ENCODE assay signal across 11 cellular contexts in the genomic region with DNA sequence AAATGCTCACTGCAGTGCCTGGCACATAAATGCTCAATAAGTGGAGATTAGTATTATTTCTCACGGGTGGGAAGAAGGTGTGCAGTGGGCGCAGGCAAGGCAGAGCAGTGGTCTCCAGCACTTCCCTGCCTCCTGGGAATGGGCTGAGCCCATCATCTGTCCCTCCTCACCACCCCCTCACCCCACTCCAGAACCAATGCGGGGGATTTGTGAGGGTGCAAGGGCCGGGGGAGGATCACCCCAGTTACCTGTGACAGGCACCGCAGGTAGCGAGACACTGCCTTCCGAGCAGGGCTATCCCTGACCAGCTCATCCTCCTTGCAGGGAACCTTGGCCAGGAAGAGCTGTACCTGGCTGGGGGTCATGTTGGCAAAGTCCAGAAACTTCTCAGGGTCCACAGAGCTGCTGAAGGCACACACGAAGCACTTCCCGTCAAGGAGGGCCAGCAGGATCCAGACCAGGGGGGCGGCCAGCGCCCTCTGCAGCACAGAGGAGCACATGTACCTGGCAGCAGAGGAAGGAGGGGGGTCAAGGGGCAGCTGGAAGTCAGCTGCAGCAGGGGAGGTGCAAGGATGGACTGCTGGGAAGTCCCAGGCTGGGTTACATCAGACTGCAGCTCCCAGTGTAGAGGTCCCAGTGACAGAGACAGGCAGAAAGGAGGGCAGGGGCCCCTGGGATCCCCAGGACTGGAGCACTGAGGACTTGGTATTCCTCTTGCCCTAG. TPM values are rescaled to one million over a fixed set of nuclear protein-coding genes. Genes with fewer than 3 reads are reported as not detected.
DNase-seq lines count a peak whose midpoint lies in the region; ATAC-seq and TF ChIP-seq lines count a peak whose summit lies in the region.
"Had no signal": no experiment of that assay in that cellular context is flagged by ENCODE, and none has a peak within 500 bp of the region (broad histone marks: within the 10 kb centered on the region; RNA-seq: fewer than 3 reads in every experiment).

No MANE protein-coding gene starts in this region.

- TF ChIP-seq CTCF in AG04450 (IDR thresholded peaks at IDR 0.05; ENCODE audit: low read depth, low read length) (peak; percentile 17; the same call in 1 of the 2 replicates), endothelial cell (IDR thresholded peaks at IDR 0.05; ENCODE audit: unreplicated experiment) (no peak)

- POLR2A ChIA-PET in AG04450 (lab: Yijun Ruan, JAX), result interaction anchor here (0.6 kb wide), 1 partner anchor 59 kb away, joined by 4 read pairs; no protein-coding TSS in a partner anchor

- ATAC-seq in GM18861 (IDR thresholded peaks at IDR 0.05; ENCODE audit: unreplicated experiment) (peak; percentile 45), HG03571 (IDR thresholded peaks at IDR 0.05; ENCODE audit: unreplicated experiment) (no peak)

- H3K27ac Mint-ChIP-seq in endothelial cell (ENCODE audit: unreplicated experiment), result no peak overlapping the region

- no peaks in the 10 kb centered on the region for H3K36me3 Mint-ChIP-seq in endothelial cell (ENCODE audit: low read depth, unreplicated experiment)

- no peaks in the 10 kb centered on the region for H3K4me1 Mint-ChIP-seq in endothelial cell (ENCODE audit: unreplicated experiment)

- CTCF ChIA-PET in AG04450 (lab: Charles Lee), result interaction anchor here (2.6 kb wide), 1 partner anchor 60 kb away, joined by 9 read pairs; no protein-coding TSS in a partner anchor

- no peaks in the 10 kb centered on the region; the same call in 1 of the 2 replicates for H3K9me3 ChIP-seq in AG04450 (ENCODE audit: control insufficient read depth, insufficient read depth, low read length)
- H3K9me3 ChIP-seq: transverse colon had no signal

- H3K27me3 ChIP-seq in AG04450 (ENCODE audit: control insufficient read depth, insufficient read depth, low read length), result peaks cover 17% of the 10 kb centered on the region
- H3K27me3 ChIP-seq: transverse colon had no signal

- no peak for DNase-seq in AG04450 (ENCODE audit: low read depth, low spot score)
- peak; percentile 47 for DNase-seq in NOMO-1 treated with DMSO at 0.1 percent for 48 hours (lab: John Stamatoyannopoulos, UW; ENCODE audit: unreplicated experiment)
- peak; percentile 46 for DNase-seq in endothelial cell (ENCODE audit: low spot score)
- no peak for DNase-seq in NCI-H2227 (lab: John Stamatoyannopoulos, UW; ENCODE audit: unreplicated experiment)
- no peak for DNase-seq in stimulated activated naive CD4-positive, alpha-beta T cell (lab: John Stamatoyannopoulos, UW)
- DNase-seq in NCI-H1417 treated with DMSO at 0.1 percent for 48 hours (lab: John Stamatoyannopoulos, UW), result no peak
- DNase-seq: amygdala, transverse colon had no signal

- H3K9me3 Mint-ChIP-seq in endothelial cell (ENCODE audit: unreplicated experiment), result no peaks in the 10 kb centered on the region

- peaks cover 5% of the 10 kb centered on the region for H3K27me3 Mint-ChIP-seq in endothelial cell (ENCODE audit: unreplicated experiment)

- no peak overlapping the region for H3K4me3 ChIP-seq in AG04450 (ENCODE audit: low read depth, low read length)
- H3K4me3 ChIP-seq: skin epidermis, transverse colon had no signal

- H3K27ac ChIP-seq in AG04450 (ENCODE audit: low read depth, low read length), result no peak overlapping the region
- H3K27ac ChIP-seq: skin epidermis, transverse colon had no signal

- H3K4me3 Mint-ChIP-seq in endothelial cell (ENCODE audit: unreplicated experiment), result no peak overlapping the region

RNA-seq across cellular contexts. Expression of gene CALHM3, which starts 2.8 kb away (rescaled TPM):
- not detected in 2 replicates for polyA plus RNA-seq in AG04450 (2011; rRNA removed)
- polyA minus RNA-seq in AG04450 (2011; rRNA and poly(A)+ RNA removed), result not detected in 2 replicates
- total RNA-seq in endothelial cell (ENCODE audit: unreplicated experiment), result not detected
- total RNA-seq: transverse colon had no signal

RNA-seq across cellular contexts. Expression of gene NEURL1, which starts 17.3 kb away (rescaled TPM):
- polyA plus RNA-seq in AG04450 (2011; rRNA removed), result 0.67 and 0.82 TPM in 2 replicates
- 0.65 and 0.97 TPM in 2 replicates for polyA minus RNA-seq in AG04450 (2011; rRNA and poly(A)+ RNA removed)
- 0.69 TPM for total RNA-seq in endothelial cell (ENCODE audit: unreplicated experiment)

RNA-seq across cellular contexts. Expression of gene CALHM1, which starts 17.5 kb away (rescaled TPM):
- not detected in 2 replicates for polyA plus RNA-seq in AG04450 (2011; rRNA removed)
- not detected in 2 replicates for polyA minus RNA-seq in AG04450 (2011; rRNA and poly(A)+ RNA removed)
- not detected for total RNA-seq in endothelial cell (ENCODE audit: unreplicated experiment)
- total RNA-seq: transverse colon had no signal

RNA-seq across cellular contexts. Expression of gene CALHM2, which starts 24.0 kb away (rescaled TPM):
- polyA plus RNA-seq in AG04450 (2011; rRNA removed), result 9.2 and 11.3 TPM in 2 replicates
- 7.3 and 12.9 TPM in 2 replicates for polyA minus RNA-seq in AG04450 (2011; rRNA and poly(A)+ RNA removed)
- total RNA-seq in endothelial cell (ENCODE audit: unreplicated experiment), result 1.9 TPM

Comparison
In these comparisons a context has a peak if more than half of its experiments do, and no peak if none do; other contexts are left out.
1. DNase-seq: peak in NOMO-1 treated with DMSO at 0.1 percent for 48 hours (single experiment) and endothelial cell (single experiment); none in AG04450 (single experiment), NCI-H2227 (single experiment), stimulated activated naive CD4-positive, alpha-beta T cell (0 of 6) and NCI-H1417 treated with DMSO at 0.1 percent for 48 hours (single experiment).